Comparison of ENCODE assay signal across 29 cellular contexts in genomic region chr3:169347597-169347996, GRCh38.
"Had no signal": no experiment of that assay in that cellular context is flagged by ENCODE, and none has a peak within 500 bp of the region (broad histone marks: within the 10 kb centered on the region; RNA-seq: fewer than 3 reads in every experiment).

No MANE protein-coding gene starts in this region.

- H3K27me3 Mint-ChIP-seq: central memory CD8-positive, alpha-beta T cell had no signal

- H3K4me3 ChIP-seq: ascending aorta, cardiac muscle cell, MG63, SJCRH30 had no signal

- H3K27ac ChIP-seq: ascending aorta, cardiac muscle cell, SJCRH30 had no signal

- H3K4me1 Mint-ChIP-seq: activated CD4-positive, alpha-beta T cell treated with anti-CD3 and anti-CD28 coated beads, Interleukin-2, amount 10 ng/mL, durations not matched to agents 24 days and 14 days; activated naive CD8-positive, alpha-beta T cell treated with anti-CD3 and anti-CD28 coated beads for 36 hours; central memory CD8-positive, alpha-beta T cell had no signal

- H3K9me3 ChIP-seq: ascending aorta, MG63, SJCRH30, SK-N-SH had no signal

- H3K27ac Mint-ChIP-seq: activated CD4-positive, alpha-beta T cell treated with anti-CD3 and anti-CD28 coated beads, Interleukin-2, amount 10 ng/mL, durations not matched to agents 24 days and 14 days; activated CD8-positive, alpha-beta T cell treated with anti-CD3 and anti-CD28 coated beads for 36 hours; activated naive CD8-positive, alpha-beta T cell treated with anti-CD3 and anti-CD28 coated beads for 36 hours; activated T-cell treated with anti-CD3 and anti-CD28 coated beads, Interleukin-2, amount 50 U/mL, for 72 hours; activated T-helper 17 cell treated with anti-CD3 and anti-CD28 coated beads, Interleukin-2, amount 50 U/mL, for 72 hours; T-helper 1 cell treated with Interleukin-12 subunit alpha and Interleukin-12 subunit beta and Interleukin-4 antibody, amounts not matched to agents 30 μg/mL and 1 μg/mL, for 36 hours; T-helper 2 cell treated with Interferon-gamma antibody and Interleukin-4, amounts not matched to agents 5 μg/mL and 100 μg/mL, for 36 hours had no signal

- DNase-seq: activated CD4-positive, alpha-beta T cell treated with anti-CD3 and anti-CD28 coated beads, Interleukin-2, amount 10 ng/mL, durations not matched to agents 24 days and 14 days; activated CD4-positive, alpha-beta T cell treated with anti-CD3 and anti-CD28 coated beads, Interleukin-2, amount 50 U/mL, for 4 hours; activated CD8-positive, alpha-beta T cell treated with anti-CD3 and anti-CD28 coated beads for 36 hours; activated effector memory CD4-positive, alpha-beta T cell treated with anti-CD3 and anti-CD28 coated beads, Interleukin-2, amount 50 U/mL, for 16 hours; activated naive CD4-positive, alpha-beta T cell; activated naive CD4-positive, alpha-beta T cell treated with anti-CD3 and anti-CD28 coated beads, Interleukin-2, amount 50 U/mL, for 16 hours; activated naive CD8-positive, alpha-beta T cell treated with anti-CD3 and anti-CD28 coated beads for 36 hours; activated T-cell treated with anti-CD3 and anti-CD28 coated beads, Interleukin-2, amount 50 U/mL, for 1 hour; activated T-cell treated with anti-CD3 and anti-CD28 coated beads, Interleukin-2, amount 50 U/mL, for 72 hours; amygdala; Kasumi-1; MG63; NCI-H1048; NCI-H1105 treated with DMSO at 0.1 percent for 48 hours; NCI-H1436; NCI-H1694; NCI-H1930; NCI-H2081 treated with DMSO at 0.1 percent for 48 hours; NCI-H345; NCI-H524 treated with DMSO at 0.1 percent for 48 hours; SHP77; SJCRH30; SK-N-SH had no signal

- H3K27me3 ChIP-seq: ascending aorta, cardiac muscle cell, MG63, SJCRH30 had no signal

- H3K4me1 ChIP-seq: SJCRH30 had no signal

- H3K36me3 ChIP-seq: ascending aorta, cardiac muscle cell, MG63, SJCRH30 had no signal

- H3K9ac ChIP-seq: SK-N-SH had no signal

- H3K9me3 Mint-ChIP-seq: activated CD4-positive, alpha-beta T cell treated with anti-CD3 and anti-CD28 coated beads, Interleukin-2, amount 10 ng/mL, durations not matched to agents 24 days and 14 days; activated CD8-positive, alpha-beta T cell treated with anti-CD3 and anti-CD28 coated beads for 36 hours; activated naive CD8-positive, alpha-beta T cell treated with anti-CD3 and anti-CD28 coated beads for 36 hours; activated T-cell treated with anti-CD3 and anti-CD28 coated beads, Interleukin-2, amount 50 U/mL, for 72 hours; activated T-helper 17 cell treated with anti-CD3 and anti-CD28 coated beads, Interleukin-2, amount 50 U/mL, for 72 hours; central memory CD8-positive, alpha-beta T cell; T-helper 1 cell treated with Interleukin-12 subunit alpha and Interleukin-12 subunit beta and Interleukin-4 antibody, amounts not matched to agents 30 μg/mL and 1 μg/mL, for 36 hours; T-helper 2 cell treated with Interferon-gamma antibody and Interleukin-4, amounts not matched to agents 5 μg/mL and 100 μg/mL, for 36 hours had no signal

- ATAC-seq: activated CD8-positive, alpha-beta T cell treated with anti-CD3 and anti-CD28 coated beads for 36 hours; activated T-cell treated with anti-CD3 and anti-CD28 coated beads, Interleukin-2, amount 50 U/mL, for 72 hours; activated T-helper 17 cell treated with anti-CD3 and anti-CD28 coated beads, Interleukin-2, amount 50 U/mL, for 72 hours had no signal

- H3K4me3 Mint-ChIP-seq: activated CD4-positive, alpha-beta T cell treated with anti-CD3 and anti-CD28 coated beads, Interleukin-2, amount 10 ng/mL, durations not matched to agents 24 days and 14 days; activated CD8-positive, alpha-beta T cell treated with anti-CD3 and anti-CD28 coated beads for 36 hours; activated naive CD8-positive, alpha-beta T cell treated with anti-CD3 and anti-CD28 coated beads for 36 hours; activated T-cell treated with anti-CD3 and anti-CD28 coated beads, Interleukin-2, amount 50 U/mL, for 72 hours; activated T-helper 17 cell treated with anti-CD3 and anti-CD28 coated beads, Interleukin-2, amount 50 U/mL, for 72 hours; central memory CD8-positive, alpha-beta T cell; T-helper 1 cell treated with Interleukin-12 subunit alpha and Interleukin-12 subunit beta and Interleukin-4 antibody, amounts not matched to agents 30 μg/mL and 1 μg/mL, for 36 hours; T-helper 2 cell treated with Interferon-gamma antibody and Interleukin-4, amounts not matched to agents 5 μg/mL and 100 μg/mL, for 36 hours had no signal

- H3K36me3 Mint-ChIP-seq: activated naive CD8-positive, alpha-beta T cell treated with anti-CD3 and anti-CD28 coated beads for 36 hours had no signal
